Comparison of ENCODE assay signal across 1 cellular context in the genomic region with DNA sequence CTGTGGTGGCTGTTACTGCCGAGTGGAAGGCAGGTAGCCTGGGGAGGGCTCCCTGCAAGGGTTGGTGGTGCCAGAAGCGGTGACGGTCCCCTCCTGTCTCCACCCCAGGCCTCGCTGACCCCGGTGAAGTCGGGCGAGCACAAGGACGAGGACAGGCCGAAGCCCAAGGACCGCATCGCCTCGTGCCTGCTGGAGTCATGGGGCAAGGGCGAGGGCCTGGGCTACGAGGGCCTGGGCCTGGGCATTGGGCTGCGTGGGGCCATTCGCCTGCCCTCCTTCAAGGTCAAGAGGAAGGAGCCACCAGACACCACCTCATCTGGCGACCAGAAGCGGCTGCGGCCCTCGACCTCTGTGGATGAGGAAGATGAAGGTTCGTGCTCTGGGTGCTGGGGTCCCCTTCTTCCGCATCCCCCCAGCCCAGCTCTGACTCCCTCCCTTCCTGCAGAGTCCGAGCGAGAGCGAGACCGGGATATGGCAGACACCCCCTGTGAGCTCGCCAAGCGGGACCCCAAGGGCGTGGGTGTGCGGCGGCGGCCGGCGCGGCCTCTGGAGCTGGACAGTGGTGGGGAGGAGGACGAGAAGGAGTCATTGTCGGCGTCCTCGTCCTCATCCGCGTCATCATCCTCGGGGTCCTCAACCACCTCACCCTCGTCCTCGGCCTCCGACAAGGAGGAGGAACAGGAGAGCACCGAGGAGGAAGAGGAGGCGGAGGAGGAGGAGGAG.
TF ChIP-seq lines count a peak whose summit lies in the region.

No MANE protein-coding gene starts in this region.

TF ChIP-seq in HepG2, 621 proteins besides CTCF, POLR2A, EP300 and RAD21:
- no peak for TF ChIP-seq ZNF460 (CRISPR knock-in tag; IDR thresholded peaks at IDR 0.05; ENCODE audit: borderline replicate concordance)
- no peak for TF ChIP-seq MTF1 (CRISPR knock-in tag; IDR thresholded peaks at IDR 0.05)
- peak; percentile 31; the same call in 1 of the 2 replicates for TF ChIP-seq RBFOX2 (IDR thresholded peaks at IDR 0.05; ENCODE audit: low read depth, low read length)
- no peak for TF ChIP-seq PAF1 (CRISPR knock-in tag; IDR thresholded peaks at IDR 0.05)
- TF ChIP-seq, protein P1, sequence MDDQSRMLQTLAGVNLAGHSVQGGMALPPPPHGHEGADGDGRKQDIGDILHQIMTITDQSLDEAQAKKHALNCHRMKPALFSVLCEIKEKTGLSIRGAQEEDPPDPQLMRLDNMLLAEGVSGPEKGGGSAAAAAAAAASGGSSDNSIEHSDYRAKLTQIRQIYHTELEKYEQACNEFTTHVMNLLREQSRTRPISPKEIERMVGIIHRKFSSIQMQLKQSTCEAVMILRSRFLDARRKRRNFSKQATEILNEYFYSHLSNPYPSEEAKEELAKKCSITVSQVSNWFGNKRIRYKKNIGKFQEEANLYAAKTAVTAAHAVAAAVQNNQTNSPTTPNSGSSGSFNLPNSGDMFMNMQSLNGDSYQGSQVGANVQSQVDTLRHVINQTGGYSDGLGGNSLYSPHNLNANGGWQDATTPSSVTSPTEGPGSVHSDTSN (CRISPR knock-in tag; IDR thresholded peaks at IDR 0.05; ENCODE audit: borderline replicate concordance) = no peak
- TF ChIP-seq AGO2 (optimal IDR thresholded peaks at IDR 0.05; ENCODE audit: low read depth, low read length) = peak; percentile 81
- TF ChIP-seq ZNF724P (CRISPR knock-in tag; IDR thresholded peaks at IDR 0.05; ENCODE audit: borderline replicate concordance) = no peak
- TF ChIP-seq, protein P2, sequence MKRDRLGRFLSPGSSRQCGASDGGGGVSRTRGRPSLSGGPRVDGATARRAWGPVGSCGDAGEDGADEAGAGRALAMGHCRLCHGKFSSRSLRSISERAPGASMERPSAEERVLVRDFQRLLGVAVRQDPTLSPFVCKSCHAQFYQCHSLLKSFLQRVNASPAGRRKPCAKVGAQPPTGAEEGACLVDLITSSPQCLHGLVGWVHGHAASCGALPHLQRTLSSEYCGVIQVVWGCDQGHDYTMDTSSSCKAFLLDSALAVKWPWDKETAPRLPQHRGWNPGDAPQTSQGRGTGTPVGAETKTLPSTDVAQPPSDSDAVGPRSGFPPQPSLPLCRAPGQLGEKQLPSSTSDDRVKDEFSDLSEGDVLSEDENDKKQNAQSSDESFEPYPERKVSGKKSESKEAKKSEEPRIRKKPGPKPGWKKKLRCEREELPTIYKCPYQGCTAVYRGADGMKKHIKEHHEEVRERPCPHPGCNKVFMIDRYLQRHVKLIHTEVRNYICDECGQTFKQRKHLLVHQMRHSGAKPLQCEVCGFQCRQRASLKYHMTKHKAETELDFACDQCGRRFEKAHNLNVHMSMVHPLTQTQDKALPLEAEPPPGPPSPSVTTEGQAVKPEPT (CRISPR knock-in tag; IDR thresholded peaks at IDR 0.05; ENCODE audit: low read depth) = no peak
- TF ChIP-seq RORA (CRISPR knock-in tag; IDR thresholded peaks at IDR 0.05) = no peak
- TF ChIP-seq ZNF563 (CRISPR knock-in tag; IDR thresholded peaks at IDR 0.05) = no peak
- no peak for TF ChIP-seq KDM5B (CRISPR knock-in tag; IDR thresholded peaks at IDR 0.05; ENCODE audit: borderline replicate concordance)
- TF ChIP-seq KLF12 (CRISPR knock-in tag; IDR thresholded peaks at IDR 0.05; ENCODE audit: borderline replicate concordance) = no peak
- TF ChIP-seq HMG20A (CRISPR knock-in tag; IDR thresholded peaks at IDR 0.05; ENCODE audit: borderline replicate concordance) = no peak
- TF ChIP-seq, protein P3, sequence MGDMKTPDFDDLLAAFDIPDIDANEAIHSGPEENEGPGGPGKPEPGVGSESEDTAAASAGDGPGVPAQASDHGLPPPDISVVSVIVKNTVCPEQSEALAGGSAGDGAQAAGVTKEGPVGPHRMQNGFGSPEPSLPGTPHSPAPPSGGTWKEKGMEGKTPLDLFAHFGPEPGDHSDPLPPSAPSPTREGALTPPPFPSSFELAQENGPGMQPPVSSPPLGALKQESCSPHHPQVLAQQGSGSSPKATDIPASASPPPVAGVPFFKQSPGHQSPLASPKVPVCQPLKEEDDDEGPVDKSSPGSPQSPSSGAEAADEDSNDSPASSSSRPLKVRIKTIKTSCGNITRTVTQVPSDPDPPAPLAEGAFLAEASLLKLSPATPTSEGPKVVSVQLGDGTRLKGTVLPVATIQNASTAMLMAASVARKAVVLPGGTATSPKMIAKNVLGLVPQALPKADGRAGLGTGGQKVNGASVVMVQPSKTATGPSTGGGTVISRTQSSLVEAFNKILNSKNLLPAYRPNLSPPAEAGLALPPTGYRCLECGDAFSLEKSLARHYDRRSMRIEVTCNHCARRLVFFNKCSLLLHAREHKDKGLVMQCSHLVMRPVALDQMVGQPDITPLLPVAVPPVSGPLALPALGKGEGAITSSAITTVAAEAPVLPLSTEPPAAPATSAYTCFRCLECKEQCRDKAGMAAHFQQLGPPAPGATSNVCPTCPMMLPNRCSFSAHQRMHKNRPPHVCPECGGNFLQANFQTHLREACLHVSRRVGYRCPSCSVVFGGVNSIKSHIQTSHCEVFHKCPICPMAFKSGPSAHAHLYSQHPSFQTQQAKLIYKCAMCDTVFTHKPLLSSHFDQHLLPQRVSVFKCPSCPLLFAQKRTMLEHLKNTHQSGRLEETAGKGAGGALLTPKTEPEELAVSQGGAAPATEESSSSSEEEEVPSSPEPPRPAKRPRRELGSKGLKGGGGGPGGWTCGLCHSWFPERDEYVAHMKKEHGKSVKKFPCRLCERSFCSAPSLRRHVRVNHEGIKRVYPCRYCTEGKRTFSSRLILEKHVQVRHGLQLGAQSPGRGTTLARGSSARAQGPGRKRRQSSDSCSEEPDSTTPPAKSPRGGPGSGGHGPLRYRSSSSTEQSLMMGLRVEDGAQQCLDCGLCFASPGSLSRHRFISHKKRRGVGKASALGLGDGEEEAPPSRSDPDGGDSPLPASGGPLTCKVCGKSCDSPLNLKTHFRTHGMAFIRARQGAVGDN (CRISPR knock-in tag; IDR thresholded peaks at IDR 0.05) = 0 out of 2 replicates have a peak, but pooled peaks have one; percentile 4
- no peak for TF ChIP-seq CHD2 (IDR thresholded peaks at IDR 0.05; ENCODE audit: low read depth, low read length)
- no peak for TF ChIP-seq GATAD1 (CRISPR knock-in tag; IDR thresholded peaks at IDR 0.05)
- TF ChIP-seq POGZ (CRISPR knock-in tag; IDR thresholded peaks at IDR 0.05) = no peak
